In the genomic region with DNA sequence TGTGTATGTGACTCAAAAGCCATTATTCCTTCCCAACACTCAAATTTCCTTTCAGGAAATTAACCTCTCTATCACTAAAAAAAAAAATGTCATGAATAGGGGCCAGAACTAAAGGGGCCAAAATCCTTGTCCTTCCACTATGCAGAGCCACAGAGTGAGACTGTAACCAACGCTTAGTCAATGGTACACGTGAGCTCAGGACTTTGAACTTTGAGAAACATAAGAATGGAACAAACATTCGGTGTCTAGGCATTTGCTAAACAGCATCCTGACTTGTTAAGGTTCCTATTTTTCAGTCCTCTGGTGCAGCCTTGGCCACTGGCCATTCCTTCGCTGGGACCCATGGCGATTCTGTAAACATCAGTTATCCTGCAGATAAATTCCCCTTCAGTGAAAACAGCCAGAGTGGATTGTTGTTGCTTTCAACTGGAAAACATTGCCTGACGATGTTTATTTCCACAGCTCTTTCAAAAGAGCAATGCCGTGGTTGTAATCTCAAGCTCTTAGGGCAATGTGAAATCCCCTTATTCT, we compare ENCODE assay signal across 12 cellular contexts.
"Had no signal": no experiment of that assay in that cellular context is flagged by ENCODE, and none has a peak within 500 bp of the region (broad histone marks: within the 10 kb centered on the region; RNA-seq: fewer than 3 reads in every experiment).

No MANE protein-coding gene starts in this region.

- H3K36me3 Mint-ChIP-seq: activated naive CD8-positive, alpha-beta T cell treated with anti-CD3 and anti-CD28 coated beads, Interleukin-2, amount 10 ng/mL, durations not matched to agents 7 days and 5 days; natural killer cell; stimulated activated naive B cell treated with anti-CD40 and anti-IgM and Interleukin-4, amounts not matched to agents 10 μg/mL and 1 μg/mL and 100 μg/mL, for 72 hours had no signal

- H3K27ac ChIP-seq: ascending aorta, cardiac muscle cell, coronary artery, spleen, upper lobe of right lung had no signal

- H3K4me3 Mint-ChIP-seq: activated naive CD8-positive, alpha-beta T cell treated with anti-CD3 and anti-CD28 coated beads, Interleukin-2, amount 10 ng/mL, durations not matched to agents 7 days and 5 days; activated T-cell treated with anti-CD3 and anti-CD28 coated beads, Interleukin-2, amount 50 U/mL, for 24 hours; natural killer cell; stimulated activated naive B cell treated with anti-CD40 and anti-IgM and Interleukin-4, amounts not matched to agents 10 μg/mL and 1 μg/mL and 100 μg/mL, for 72 hours had no signal

- H3K4me1 ChIP-seq: ascending aorta, spleen, upper lobe of right lung had no signal

- H3K9me3 ChIP-seq: ascending aorta, spleen, upper lobe of right lung had no signal

- DNase-seq: activated effector memory CD4-positive, alpha-beta T cell treated with Interleukin-2 at 50 U/mL for 16 hours; activated naive CD8-positive, alpha-beta T cell treated with anti-CD3 and anti-CD28 coated beads, Interleukin-2, amount 10 ng/mL, durations not matched to agents 7 days and 5 days; activated T-cell treated with anti-CD3 and anti-CD28 coated beads, Interleukin-2, amount 50 U/mL, for 24 hours; effector CD4-positive, alpha-beta T cell; natural killer cell; spleen; stimulated activated CD4-positive, alpha-beta T cell treated with anti-CD3 and anti-CD28 coated beads, Interleukin-1b, Interleukin-23, amount 100 ng/mL, for 48 hours; stimulated activated naive B cell treated with anti-CD40 and anti-IgM and Interleukin-4, amounts not matched to agents 10 μg/mL and 1 μg/mL and 100 μg/mL, for 72 hours; upper lobe of right lung had no signal

- ATAC-seq: natural killer cell; stimulated activated naive B cell treated with anti-CD40 and anti-IgM and Interleukin-4, amounts not matched to agents 10 μg/mL and 1 μg/mL and 100 μg/mL, for 72 hours; upper lobe of right lung had no signal

- H3K27me3 Mint-ChIP-seq: activated naive CD8-positive, alpha-beta T cell treated with anti-CD3 and anti-CD28 coated beads, Interleukin-2, amount 10 ng/mL, durations not matched to agents 7 days and 5 days; activated T-cell treated with anti-CD3 and anti-CD28 coated beads, Interleukin-2, amount 50 U/mL, for 24 hours; stimulated activated naive B cell treated with anti-CD40 and anti-IgM and Interleukin-4, amounts not matched to agents 10 μg/mL and 1 μg/mL and 100 μg/mL, for 72 hours had no signal

- H3K27ac Mint-ChIP-seq: activated naive CD8-positive, alpha-beta T cell treated with anti-CD3 and anti-CD28 coated beads, Interleukin-2, amount 10 ng/mL, durations not matched to agents 7 days and 5 days; activated T-cell treated with anti-CD3 and anti-CD28 coated beads, Interleukin-2, amount 50 U/mL, for 24 hours; natural killer cell; stimulated activated naive B cell treated with anti-CD40 and anti-IgM and Interleukin-4, amounts not matched to agents 10 μg/mL and 1 μg/mL and 100 μg/mL, for 72 hours had no signal

- H3K9me3 Mint-ChIP-seq: activated naive CD8-positive, alpha-beta T cell treated with anti-CD3 and anti-CD28 coated beads, Interleukin-2, amount 10 ng/mL, durations not matched to agents 7 days and 5 days; stimulated activated naive B cell treated with anti-CD40 and anti-IgM and Interleukin-4, amounts not matched to agents 10 μg/mL and 1 μg/mL and 100 μg/mL, for 72 hours had no signal

- H3K4me1 Mint-ChIP-seq: activated naive CD8-positive, alpha-beta T cell treated with anti-CD3 and anti-CD28 coated beads, Interleukin-2, amount 10 ng/mL, durations not matched to agents 7 days and 5 days had no signal

- H3K36me3 ChIP-seq: ascending aorta, cardiac muscle cell, spleen, upper lobe of right lung had no signal

- H3K4me3 ChIP-seq: ascending aorta, cardiac muscle cell, coronary artery, spleen, upper lobe of right lung had no signal

- H3K27me3 ChIP-seq: ascending aorta, cardiac muscle cell, spleen, upper lobe of right lung had no signal
